In genomic region chr1:245622332-245623014, GRCh38 we compare ENCODE assay signal across 18 cellular contexts.
DNase-seq lines count a peak whose midpoint lies in the region; ATAC-seq and TF ChIP-seq lines count a peak whose summit lies in the region.
"Had no signal": no experiment of that assay in that cellular context is flagged by ENCODE, and none has a peak within 500 bp of the region (broad histone marks: within the 10 kb centered on the region; RNA-seq: fewer than 3 reads in every experiment).

No MANE protein-coding gene starts in this region.

- peak; percentile 99 for ATAC-seq in GM23338

- H3K4me2 ChIP-seq in GM23338 (no peak overlapping the region), trophoblast cell (ENCODE audit: low read length) (peak overlapping the region; percentile 49)
- H3K4me2 ChIP-seq: PC-9 had no signal

- H3K36me3 Mint-ChIP-seq in GM23338 (ENCODE audit: low read depth), result no peaks in the 10 kb centered on the region
- H3K36me3 Mint-ChIP-seq: CD8-positive, alpha-beta memory T cell had no signal

- peak overlapping the region; percentile 59 for H3K14ac ChIP-seq in trophoblast cell (ENCODE audit: low read length)

- peak overlapping the region; percentile 66 for H2BK5ac ChIP-seq in trophoblast cell (ENCODE audit: low read depth, low read length, poor library complexity)

- H2AFZ ChIP-seq in GM23338, result peak overlapping the region; percentile 94
- no peak overlapping the region for H2AFZ ChIP-seq in trophoblast cell (ENCODE audit: insufficient read depth, low read length, poor library complexity)
- H2AFZ ChIP-seq: PC-9 had no signal

- H3K79me2 ChIP-seq in GM23338 (replicated peaks; ENCODE audit: insufficient read depth) (no peaks in the 10 kb centered on the region), trophoblast cell (ENCODE audit: control insufficient read depth, insufficient read depth, low read length, poor library complexity) (peaks cover 3% of the 10 kb centered on the region)

- CTCF ChIA-PET in HEK293T (lab: Yijun Ruan, JAX), result no interaction called here

- DNase-seq in GM23338 (ENCODE audit: low spot score) (peak; percentile 63), NT2/D1 (ENCODE audit: low read depth, low spot score) (peak; percentile 36), iPS DF 4.7 (ENCODE audit: extremely low read depth, low spot score) (peak; percentile 5), trophoblast cell (peak; percentile 73 to 83), NCI-H146 treated with DMSO at 0.1 percent for 48 hours (lab: John Stamatoyannopoulos, UW; ENCODE audit: unreplicated experiment) (no peak), NCI-H510A (lab: John Stamatoyannopoulos, UW) (no peak), mesenteric fat pad (ENCODE audit: low spot score) (no peak), HEK293T (ENCODE audit: extremely low spot score) (no peak)
- DNase-seq: C1 segment of cervical spinal cord; CD8-positive, alpha-beta memory T cell; DMS79 treated with DMSO at 0.1 percent for 48 hours; NCI-H1105; NCI-H1694; NCI-H510A treated with DMSO at 0.1 percent for 48 hours; NCI-H82 had no signal

- peak overlapping the region; percentile 61 for H2BK120ac ChIP-seq in trophoblast cell (ENCODE audit: insufficient read depth, low read length, poor library complexity)

- H3K4me1 Mint-ChIP-seq in GM23338, result peaks cover 8% of the 10 kb centered on the region; the same call in 2 of the 3 replicates
- H3K4me1 Mint-ChIP-seq: CD8-positive, alpha-beta memory T cell had no signal

- peak overlapping the region; percentile 75 for H3K4ac ChIP-seq in trophoblast cell (ENCODE audit: low read depth, low read length)

- H3K18ac ChIP-seq in trophoblast cell (ENCODE audit: low read length), result peak overlapping the region; percentile 67

- H3K27ac Mint-ChIP-seq in GM23338, result no peak overlapping the region

- H4K91ac ChIP-seq in trophoblast cell (ENCODE audit: low read depth, low read length), result peak overlapping the region; percentile 90

- H3K4me3 ChIP-seq in GM23338 (no peak overlapping the region), NT2/D1 (ENCODE audit: insufficient read length, low read depth) (no peak overlapping the region), trophoblast cell (ENCODE audit: low read depth, low read length) (no peak overlapping the region)
- H3K4me3 ChIP-seq: HAP-1, PC-9 had no signal

- H2AK5ac ChIP-seq in trophoblast cell (ENCODE audit: low read length), result no peak overlapping the region

- no peaks in the 10 kb centered on the region for H3K27me3 ChIP-seq in GM23338 (ENCODE audit: insufficient read depth)
- H3K27me3 ChIP-seq in NT2/D1 (ENCODE audit: insufficient read depth, insufficient read length), result no peaks in the 10 kb centered on the region
- H3K27me3 ChIP-seq in trophoblast cell (ENCODE audit: insufficient read depth, low read length), result no peaks in the 10 kb centered on the region

- H3K9me3 ChIP-seq in NT2/D1 (ENCODE audit: insufficient read depth, low read length), result no peaks in the 10 kb centered on the region
- H3K9me3 ChIP-seq in trophoblast cell (ENCODE audit: insufficient read depth, low read depth, low read length), result no peaks in the 10 kb centered on the region
- H3K9me3 ChIP-seq: HAP-1 had no signal

- no peak overlapping the region for H3K4me3 Mint-ChIP-seq in GM23338
- H3K4me3 Mint-ChIP-seq: CD8-positive, alpha-beta memory T cell had no signal

- H4K20me1 ChIP-seq in GM23338 (replicated peaks; ENCODE audit: insufficient read depth), result no peaks in the 10 kb centered on the region

- no peak overlapping the region for H3K9ac ChIP-seq in NT2/D1 (ENCODE audit: insufficient read length, low read depth)
- no peak overlapping the region for H3K9ac ChIP-seq in trophoblast cell (ENCODE audit: low read length)

- TF ChIP-seq CTCF in GM23338 (conservative IDR thresholded peaks at IDR 0.05; ENCODE audit: low read depth in 2 of 2), result no peak

- H3K4me1 ChIP-seq in GM23338 (ENCODE audit: insufficient read depth) (no peaks in the 10 kb centered on the region; the same call in 1 of the 2 replicates), NT2/D1 (ENCODE audit: insufficient read depth, insufficient read length) (peaks cover 4% of the 10 kb centered on the region), trophoblast cell (ENCODE audit: control insufficient read depth in 1 of 2, insufficient read depth in 2 of 2, low read length in 2 of 2) (peaks cover 7% of the 10 kb centered on the region in 2 experiments)
- H3K4me1 ChIP-seq: HAP-1 had no signal

- H3K36me3 ChIP-seq in GM23338 (ENCODE audit: insufficient read depth) (no peaks in the 10 kb centered on the region), NT2/D1 (ENCODE audit: insufficient read depth, insufficient read length, low read length) (no peaks in the 10 kb centered on the region), trophoblast cell (ENCODE audit: control insufficient read depth in 1 of 2, insufficient read depth in 2 of 2, low read length in 2 of 2) (peaks cover 6 to 7% of the 10 kb centered on the region in 2 experiments)
- H3K36me3 ChIP-seq: HAP-1 had no signal

- peak overlapping the region; percentile 46 for H2BK12ac ChIP-seq in trophoblast cell (ENCODE audit: low read length)

- H3K27ac ChIP-seq in GM23338 (ENCODE audit: low read depth) (no peak overlapping the region), trophoblast cell (ENCODE audit: low read depth, low read length) (peak overlapping the region; percentile 83)
- H3K27ac ChIP-seq: PC-9, RWPE1 had no signal

- WGBS in trophoblast cell (ENCODE audit: extremely low coverage, insufficient coverage, insufficient read length), result no CpG with 5 or more reads among the region's 18 CpGs

- no peaks in the 10 kb centered on the region for H3K9me3 Mint-ChIP-seq in GM23338

- peaks cover 4% of the 10 kb centered on the region for H3K79me1 ChIP-seq in trophoblast cell (ENCODE audit: low read length)

- POLR2A ChIA-PET in HEK293T (lab: Yijun Ruan, JAX), result no interaction called here

- no peak overlapping the region for H4K12ac ChIP-seq in trophoblast cell (ENCODE audit: low read depth, low read length)

- no peaks in the 10 kb centered on the region for H3F3A ChIP-seq in GM23338 (replicated peaks; ENCODE audit: low read depth)

- H3K23ac ChIP-seq in trophoblast cell (ENCODE audit: low read length), result no peak overlapping the region

- no peaks in the 10 kb centered on the region for H3K9me2 ChIP-seq in GM23338 (ENCODE audit: insufficient read depth)

- peak overlapping the region; percentile 63 for H4K8ac ChIP-seq in trophoblast cell (ENCODE audit: low read depth, low read length)

- no peaks in the 10 kb centered on the region for H3K27me3 Mint-ChIP-seq in GM23338 (ENCODE audit: insufficient read depth, low read depth, poor library complexity)

TF ChIP-seq in GM23338, 12 proteins besides CTCF, POLR2A, EP300 and RAD21:
- TF ChIP-seq EZH2 (IDR thresholded peaks at IDR 0.05; ENCODE audit: low read depth, unreplicated experiment) (no peak), STAT1 (IDR thresholded peaks at IDR 0.05; ENCODE audit: unreplicated experiment) (no peak)

TF ChIP-seq in HEK293T, 16 proteins besides CTCF, POLR2A, EP300 and RAD21:
- TF ChIP-seq SP1 (IDR thresholded peaks at IDR 0.05) (no peak), BHLHE40 (IDR thresholded peaks at IDR 0.05; ENCODE audit: borderline replicate concordance) (no peak), FOXM1 (IDR thresholded peaks at IDR 0.05; ENCODE audit: borderline replicate concordance) (no peak), SUZ12 (IDR thresholded peaks at IDR 0.05) (no peak), FOXA1 (IDR thresholded peaks at IDR 0.05) (no peak), L3MBTL2 (conservative IDR thresholded peaks at IDR 0.05) (no peak), ZNF384 (IDR thresholded peaks at IDR 0.05) (no peak)
- TF ChIP-seq, protein P1, sequence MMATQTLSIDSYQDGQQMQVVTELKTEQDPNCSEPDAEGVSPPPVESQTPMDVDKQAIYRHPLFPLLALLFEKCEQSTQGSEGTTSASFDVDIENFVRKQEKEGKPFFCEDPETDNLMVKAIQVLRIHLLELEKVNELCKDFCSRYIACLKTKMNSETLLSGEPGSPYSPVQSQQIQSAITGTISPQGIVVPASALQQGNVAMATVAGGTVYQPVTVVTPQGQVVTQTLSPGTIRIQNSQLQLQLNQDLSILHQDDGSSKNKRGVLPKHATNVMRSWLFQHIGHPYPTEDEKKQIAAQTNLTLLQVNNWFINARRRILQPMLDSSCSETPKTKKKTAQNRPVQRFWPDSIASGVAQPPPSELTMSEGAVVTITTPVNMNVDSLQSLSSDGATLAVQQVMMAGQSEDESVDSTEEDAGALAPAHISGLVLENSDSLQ (IDR thresholded peaks at IDR 0.05), result no peak
TF ChIP-seq in HEK293T: peak in this region for 0.

Comparison
In these comparisons a context has a peak if more than half of its experiments do, and no peak if none do; other contexts are left out.
1. DNase-seq: peak in GM23338 (single experiment), NT2/D1 (single experiment), iPS DF 4.7 (single experiment) and trophoblast cell (2 of 2); none in NCI-H146 treated with DMSO at 0.1 percent for 48 hours (single experiment), NCI-H510A (single experiment), mesenteric fat pad (single experiment) and HEK293T (single experiment).